Comparison of ENCODE assay signal across 8 cellular contexts in the genomic region with DNA sequence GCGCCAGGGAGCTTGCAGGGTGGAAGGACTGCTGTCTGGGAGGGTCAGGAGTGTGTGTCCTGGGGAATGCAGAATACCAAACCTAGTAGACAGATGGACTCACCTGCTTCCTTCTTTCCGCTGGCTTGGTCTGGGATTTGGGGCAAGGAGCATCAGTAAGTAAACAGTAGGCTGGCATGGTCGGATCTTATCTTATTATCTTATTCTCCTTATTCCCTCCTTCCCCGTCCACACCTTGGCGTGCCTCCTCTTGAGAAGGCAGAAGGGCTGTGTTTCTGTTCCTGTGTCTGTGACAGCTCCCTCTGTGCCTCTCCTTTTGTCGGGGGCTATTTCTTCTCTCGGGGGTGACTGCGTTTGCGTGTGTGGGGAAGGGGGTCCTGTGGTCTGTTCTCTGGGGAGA. TPM values are rescaled to one million over a fixed set of nuclear protein-coding genes. Genes with fewer than 3 reads are reported as not detected.
DNase-seq lines count a peak whose midpoint lies in the region; ATAC-seq and TF ChIP-seq lines count a peak whose summit lies in the region.

No MANE protein-coding gene starts in this region.

- H3K9me3 Mint-ChIP-seq in activated CD4-positive, alpha-beta T cell treated with anti-CD3 and anti-CD28 coated beads, Interleukin-2, amount 10 ng/mL, durations not matched to agents 24 days and 14 days, result no peaks in the 10 kb centered on the region
- H3K9me3 Mint-ChIP-seq in WTC11, result no peaks in the 10 kb centered on the region

- H3K27ac Mint-ChIP-seq in activated CD4-positive, alpha-beta T cell treated with anti-CD3 and anti-CD28 coated beads, Interleukin-2, amount 10 ng/mL, durations not matched to agents 24 days and 14 days, result no peak overlapping the region
- no peak overlapping the region for H3K27ac Mint-ChIP-seq in WTC11

- CTCF ChIA-PET in WTC11 (lab: Charles Lee), result interaction anchor here (0.5 to 6.2 kb wide), 66 partner anchors 9 to 1615 kb away, joined by 3 to 122 read pairs (median 6); a partner anchor contains a TSS

- H3K9me3 ChIP-seq in iPS-20b (ENCODE audit: insufficient read depth, low read depth, low read length) (no peaks in the 10 kb centered on the region), suprapubic skin (no peaks in the 10 kb centered on the region)

- H3K27me3 ChIP-seq in iPS-20b (ENCODE audit: insufficient read depth, low read length) (peaks cover 38% of the 10 kb centered on the region), suprapubic skin (no peaks in the 10 kb centered on the region)

- DNase-seq in activated CD4-positive, alpha-beta T cell treated with anti-CD3 and anti-CD28 coated beads, Interleukin-2, amount 10 ng/mL, durations not matched to agents 24 days and 14 days, result no peak
- DNase-seq in activated CD4-positive, alpha-beta T cell treated with anti-CD3 and anti-CD28 coated beads for 4 hours, result no peak
- DNase-seq in WTC11 (ENCODE audit: low spot score) (no peak), suprapubic skin (ENCODE audit: low spot score in 2 of 2) (no peak), cerebellar cortex (ENCODE audit: low spot score) (no peak), UCSD-AML1 (lab: John Stamatoyannopoulos, UW; ENCODE audit: unreplicated experiment) (no peak), nucleus accumbens (lab: John Stamatoyannopoulos, UW) (no peak)

- no peak; the same call in 1 of the 2 replicates for ATAC-seq in WTC11

- POLR2A ChIA-PET in WTC11 (lab: Charles Lee), result interaction anchor here (0.6 to 0.7 kb wide), 2 partner anchors 33 to 80 kb away, joined by 5 read pairs; no protein-coding TSS in a partner anchor

- H3K4me1 ChIP-seq in iPS-20b (ENCODE audit: insufficient read depth, low read length), result no peaks in the 10 kb centered on the region
- peaks cover 34% of the 10 kb centered on the region for H3K4me1 ChIP-seq in suprapubic skin

- TF ChIP-seq EP300 in suprapubic skin (IDR thresholded peaks at IDR 0.05), result no peak

- TF ChIP-seq CTCF in WTC11 (IDR thresholded peaks at IDR 0.05) (no peak), suprapubic skin (IDR thresholded peaks at IDR 0.05) (no peak)

- no peaks in the 10 kb centered on the region for H3K36me3 ChIP-seq in iPS-20b (ENCODE audit: insufficient read depth, low read depth, low read length)
- no peaks in the 10 kb centered on the region for H3K36me3 ChIP-seq in suprapubic skin

- peak overlapping the region; percentile 65; the same call in 1 of the 2 replicates for H3K4me3 ChIP-seq in iPS-20b (ENCODE audit: low read length)
- peak overlapping the region; percentile 11 for H3K4me3 ChIP-seq in suprapubic skin

- H3K27me3 Mint-ChIP-seq in activated CD4-positive, alpha-beta T cell treated with anti-CD3 and anti-CD28 coated beads, Interleukin-2, amount 10 ng/mL, durations not matched to agents 24 days and 14 days, result peaks cover 33% of the 10 kb centered on the region
- peaks cover 20% of the 10 kb centered on the region for H3K27me3 Mint-ChIP-seq in WTC11 (ENCODE audit: low read depth)

- WGBS in suprapubic skin, result 39% methylated on average over 9 of the region's 9 CpGs

- no peak for TF ChIP-seq POLR2A in suprapubic skin (IDR thresholded peaks at IDR 0.05)

- H3K27ac ChIP-seq in iPS-20b (ENCODE audit: low read length) (no peak overlapping the region), suprapubic skin (no peak overlapping the region)

- H3K9ac ChIP-seq in iPS-20b (ENCODE audit: low read depth, low read length), result no peak overlapping the region; the same call in 1 of the 2 replicates

- no peaks in the 10 kb centered on the region for H3K36me3 Mint-ChIP-seq in activated CD4-positive, alpha-beta T cell treated with anti-CD3 and anti-CD28 coated beads, Interleukin-2, amount 10 ng/mL, durations not matched to agents 24 days and 14 days (ENCODE audit: low read depth)
- H3K36me3 Mint-ChIP-seq in WTC11, result no peaks in the 10 kb centered on the region

- H3K4me3 Mint-ChIP-seq in activated CD4-positive, alpha-beta T cell treated with anti-CD3 and anti-CD28 coated beads, Interleukin-2, amount 10 ng/mL, durations not matched to agents 24 days and 14 days, result peak overlapping the region; percentile 33
- peak overlapping the region; percentile 74 for H3K4me3 Mint-ChIP-seq in WTC11

- intact Hi-C loops in activated CD4-positive, alpha-beta T cell treated with anti-CD3 and anti-CD28 coated beads, Interleukin-2, amount 10 ng/mL, durations not matched to agents 24 days and 14 days (cut with micrococcal nuclease), result loop anchor here (2.0 kb wide), 1 partner anchor 56 kb away; no protein-coding TSS in a partner anchor

- H3K4me1 Mint-ChIP-seq in activated CD4-positive, alpha-beta T cell treated with anti-CD3 and anti-CD28 coated beads, Interleukin-2, amount 10 ng/mL, durations not matched to agents 24 days and 14 days, result peaks cover 10% of the 10 kb centered on the region
- peaks cover 5% of the 10 kb centered on the region for H3K4me1 Mint-ChIP-seq in WTC11

TF ChIP-seq in WTC11, 78 proteins besides CTCF, POLR2A, EP300 and RAD21 (continues in another document):
- TF ChIP-seq, protein P1, sequence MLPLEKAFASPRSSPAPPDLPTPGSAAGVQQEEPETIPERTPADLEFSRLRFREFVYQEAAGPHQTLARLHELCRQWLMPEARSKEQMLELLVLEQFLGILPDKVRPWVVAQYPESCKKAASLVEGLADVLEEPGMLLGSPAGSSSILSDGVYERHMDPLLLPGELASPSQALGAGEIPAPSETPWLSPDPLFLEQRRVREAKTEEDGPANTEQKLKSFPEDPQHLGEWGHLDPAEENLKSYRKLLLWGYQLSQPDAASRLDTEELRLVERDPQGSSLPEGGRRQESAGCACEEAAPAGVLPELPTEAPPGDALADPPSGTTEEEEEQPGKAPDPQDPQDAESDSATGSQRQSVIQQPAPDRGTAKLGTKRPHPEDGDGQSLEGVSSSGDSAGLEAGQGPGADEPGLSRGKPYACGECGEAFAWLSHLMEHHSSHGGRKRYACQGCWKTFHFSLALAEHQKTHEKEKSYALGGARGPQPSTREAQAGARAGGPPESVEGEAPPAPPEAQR (CRISPR knock-in tag; IDR thresholded peaks at IDR 0.05), result no peak
- TF ChIP-seq, protein P2, sequence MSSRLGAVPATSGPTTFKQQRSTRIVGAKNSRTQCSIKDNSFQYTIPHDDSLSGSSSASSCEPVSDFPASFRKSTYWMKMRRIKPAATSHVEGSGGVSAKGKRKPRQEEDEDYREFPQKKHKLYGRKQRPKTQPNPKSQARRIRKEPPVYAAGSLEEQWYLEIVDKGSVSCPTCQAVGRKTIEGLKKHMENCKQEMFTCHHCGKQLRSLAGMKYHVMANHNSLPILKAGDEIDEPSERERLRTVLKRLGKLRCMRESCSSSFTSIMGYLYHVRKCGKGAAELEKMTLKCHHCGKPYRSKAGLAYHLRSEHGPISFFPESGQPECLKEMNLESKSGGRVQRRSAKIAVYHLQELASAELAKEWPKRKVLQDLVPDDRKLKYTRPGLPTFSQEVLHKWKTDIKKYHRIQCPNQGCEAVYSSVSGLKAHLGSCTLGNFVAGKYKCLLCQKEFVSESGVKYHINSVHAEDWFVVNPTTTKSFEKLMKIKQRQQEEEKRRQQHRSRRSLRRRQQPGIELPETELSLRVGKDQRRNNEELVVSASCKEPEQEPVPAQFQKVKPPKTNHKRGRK (CRISPR knock-in tag; IDR thresholded peaks at IDR 0.05; ENCODE audit: borderline replicate concordance), result no peak
- no peak for TF ChIP-seq SP1 (CRISPR knock-in tag; conservative IDR thresholded peaks at IDR 0.05)
- no peak for TF ChIP-seq GTF2I (CRISPR knock-in tag; conservative IDR thresholded peaks at IDR 0.05)
- TF ChIP-seq, protein P3, sequence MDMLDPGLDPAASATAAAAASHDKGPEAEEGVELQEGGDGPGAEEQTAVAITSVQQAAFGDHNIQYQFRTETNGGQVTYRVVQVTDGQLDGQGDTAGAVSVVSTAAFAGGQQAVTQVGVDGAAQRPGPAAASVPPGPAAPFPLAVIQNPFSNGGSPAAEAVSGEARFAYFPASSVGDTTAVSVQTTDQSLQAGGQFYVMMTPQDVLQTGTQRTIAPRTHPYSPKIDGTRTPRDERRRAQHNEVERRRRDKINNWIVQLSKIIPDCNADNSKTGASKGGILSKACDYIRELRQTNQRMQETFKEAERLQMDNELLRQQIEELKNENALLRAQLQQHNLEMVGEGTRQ (CRISPR knock-in tag; IDR thresholded peaks at IDR 0.05), result no peak
- no peak for TF ChIP-seq ZNF232 (CRISPR knock-in tag; IDR thresholded peaks at IDR 0.05)

RNA-seq across cellular contexts. Expression of a gene that starts 4.1 kb away (rescaled TPM):
- 0.44 and 0.64 TPM in 2 replicates for total RNA-seq in activated CD4-positive, alpha-beta T cell treated with anti-CD3 and anti-CD28 coated beads, Interleukin-2, amount 10 ng/mL, durations not matched to agents 24 days and 14 days
- 0.11 to 0.18 TPM in 2 of 3 replicates, not detected in the other for total RNA-seq in WTC11 (2021)
- total RNA-seq in suprapubic skin, result 100 to 1,000 TPM in 1 of 4 donors, 10 to 100 TPM in 2, 1 to 10 TPM in 1; 1.0 to 289 (median 37.0) TPM

RNA-seq across cellular contexts. Expression of a gene that starts 12.8 kb away (rescaled TPM):
- not detected in 2 replicates for total RNA-seq in activated CD4-positive, alpha-beta T cell treated with anti-CD3 and anti-CD28 coated beads, Interleukin-2, amount 10 ng/mL, durations not matched to agents 24 days and 14 days
- 0.21 to 0.70 TPM (median 0.34 TPM) in 3 replicates for total RNA-seq in WTC11 (2021)
- 100 to 1,000 TPM in 1 of 4 donors, 10 to 100 TPM in 2, under 1 TPM in 1; 0.72 to 346 (median 21.0) TPM for total RNA-seq in suprapubic skin

RNA-seq across cellular contexts. Expression of a gene that starts 42.7 kb away (rescaled TPM):
- not detected in 2 replicates for total RNA-seq in activated CD4-positive, alpha-beta T cell treated with anti-CD3 and anti-CD28 coated beads, Interleukin-2, amount 10 ng/mL, durations not matched to agents 24 days and 14 days
- total RNA-seq in WTC11 (2021), result not detected in 3 replicates
- 10 to 100 TPM in 3 of 4 donors, not detected in 1; 10.3 to 97.1 (median 33.9) TPM for total RNA-seq in suprapubic skin

RNA-seq across cellular contexts. Expression of a gene that starts 45.5 kb away (rescaled TPM):
- total RNA-seq in activated CD4-positive, alpha-beta T cell treated with anti-CD3 and anti-CD28 coated beads, Interleukin-2, amount 10 ng/mL, durations not matched to agents 24 days and 14 days, result 12.3 and 15.8 TPM in 2 replicates
- total RNA-seq in WTC11 (2021) (10.6 to 11.5 TPM (median 11.4 TPM) in 3 replicates), suprapubic skin (100 to 1,000 TPM in 3 of 4 donors, 10 to 100 TPM in 1; 95.8 to 176 (median 123) TPM)
